ENCODE assay signal across 23 cellular contexts in genomic region chr5:96812851-96813250, GRCh38. TPM values are rescaled to one million over a fixed set of nuclear protein-coding genes. Genes with fewer than 3 reads are reported as not detected.
DNase-seq lines count a peak whose midpoint lies in the region; ATAC-seq lines count a peak whose summit lies in the region.
"Had no signal": no experiment of that assay in that cellular context is flagged by ENCODE, and none has a peak within 500 bp of the region (broad histone marks: within the 10 kb centered on the region; RNA-seq: fewer than 3 reads in every experiment).

No MANE protein-coding gene starts in this region.

- H3K27me3 ChIP-seq in naive thymus-derived CD4-positive, alpha-beta T cell (ENCODE audit: control insufficient read depth in 2 of 2, insufficient read depth in 2 of 2, low read length in 2 of 2), result no peaks in the 10 kb centered on the region
- H3K27me3 ChIP-seq: BLaER1 treated with 17β-estradiol and CSF1 and Interleukin-3, amounts not matched to agents 10 nM and 100 nM; Peyer's patch had no signal

- intact Hi-C loops in activated T-helper 1 cell treated with anti-CD3 and anti-CD28 coated beads, Interleukin-12 subunit alpha, Interleukin-12 subunit beta, Interleukin-2, Interleukin-4 antibody, amounts not matched to agents 30 ng/mL and 10 ng/mL and 1 ng/mL, durations not matched to agents 14 hours and 24 hours and 36 hours (cut with micrococcal nuclease), result no loop called here
- intact Hi-C loops in naive thymus-derived CD4-positive, alpha-beta T cell (cut with micrococcal nuclease), result loop anchor here (10.0 kb wide), 3 partner anchors 988 to 1258 kb away; partner anchors contain the start of genes ARSK (in 1 of the 2), GLRX (in 1 of the 2), RFESD (in 1 of the 2) and SKIC3 (in 1 of the 2)

- ATAC-seq in naive thymus-derived CD4-positive, alpha-beta T cell, result no peak
- no peak for ATAC-seq in GM19324 (IDR thresholded peaks at IDR 0.05; ENCODE audit: low FRiP score, unreplicated experiment)
- ATAC-seq: GM23338 had no signal

- H3K36me3 Mint-ChIP-seq in activated T-helper 1 cell treated with anti-CD3 and anti-CD28 coated beads, Interleukin-12 subunit alpha, Interleukin-12 subunit beta, Interleukin-2, Interleukin-4 antibody, amounts not matched to agents 30 ng/mL and 10 ng/mL and 1 ng/mL, durations not matched to agents 14 hours and 24 hours and 36 hours (ENCODE audit: low read depth), result no peaks in the 10 kb centered on the region
- peaks cover 0 to 4% (median 0%) of the 10 kb centered on the region in 5 donors for H3K36me3 Mint-ChIP-seq in naive thymus-derived CD4-positive, alpha-beta T cell

- peak; percentile 7 for DNase-seq in CMK (ENCODE audit: low read depth)
- DNase-seq in OCI-M2 (lab: John Stamatoyannopoulos, UW; ENCODE audit: unreplicated experiment), result peak; percentile 19
- no peak for DNase-seq in activated T-helper 1 cell treated with anti-CD3 and anti-CD28 coated beads, Interleukin-12 subunit alpha, Interleukin-12 subunit beta, Interleukin-2, Interleukin-4 antibody, amounts not matched to agents 30 ng/mL and 10 ng/mL and 1 ng/mL, durations not matched to agents 14 hours and 24 hours and 36 hours (ENCODE audit: low spot score)
- no peak for DNase-seq in naive thymus-derived CD4-positive, alpha-beta T cell
- DNase-seq in stimulated activated naive CD4-positive, alpha-beta T cell (lab: John Stamatoyannopoulos, UW), result no peak
- no peak for DNase-seq in A172 (ENCODE audit: low spot score)
- DNase-seq: Caco-2; CD4-positive, alpha-beta memory T cell; DMS79; HFFc6; KBM-7; MM.1S; NCI-H1417; NCI-H1694; NCI-H2029 treated with DMSO at 0.1 percent for 48 hours; NCI-H2227 treated with DMSO at 0.1 percent for 48 hours; NCI-H526 treated with DMSO at 0.1 percent for 48 hours; Peyer's patch; SHP77 treated with DMSO at 0.1 percent for 48 hours had no signal

- POLR2A ChIA-PET in naive thymus-derived CD4-positive, alpha-beta T cell (lab: Charles Lee), result interaction anchor here (1.0 to 3.5 kb wide), 3 partner anchors 8 to 64 kb away, joined by 4 to 34 read pairs (median 8); partner anchors contain the start of gene ERAP2

- no peaks in the 10 kb centered on the region for H3K9me3 Mint-ChIP-seq in activated T-helper 1 cell treated with anti-CD3 and anti-CD28 coated beads, Interleukin-12 subunit alpha, Interleukin-12 subunit beta, Interleukin-2, Interleukin-4 antibody, amounts not matched to agents 30 ng/mL and 10 ng/mL and 1 ng/mL, durations not matched to agents 14 hours and 24 hours and 36 hours
- H3K9me3 Mint-ChIP-seq in naive thymus-derived CD4-positive, alpha-beta T cell, result peaks cover 0 to 9% (median 0%) of the 10 kb centered on the region in 11 donors
- H3K9me3 Mint-ChIP-seq: GM23338, HFFc6 had no signal

- peak overlapping the region; percentile 25 for H3K27ac Mint-ChIP-seq in activated T-helper 1 cell treated with anti-CD3 and anti-CD28 coated beads, Interleukin-12 subunit alpha, Interleukin-12 subunit beta, Interleukin-2, Interleukin-4 antibody, amounts not matched to agents 30 ng/mL and 10 ng/mL and 1 ng/mL, durations not matched to agents 14 hours and 24 hours and 36 hours
- H3K27ac Mint-ChIP-seq in naive thymus-derived CD4-positive, alpha-beta T cell, result peak overlapping the region in 5 of 9 donors; percentile 13 to 100 (median 45)
- H3K27ac Mint-ChIP-seq: GM23338, HFFc6 had no signal

- H3K27me3 Mint-ChIP-seq in activated T-helper 1 cell treated with anti-CD3 and anti-CD28 coated beads, Interleukin-12 subunit alpha, Interleukin-12 subunit beta, Interleukin-2, Interleukin-4 antibody, amounts not matched to agents 30 ng/mL and 10 ng/mL and 1 ng/mL, durations not matched to agents 14 hours and 24 hours and 36 hours (ENCODE audit: insufficient read depth), result no peaks in the 10 kb centered on the region
- H3K27me3 Mint-ChIP-seq in naive thymus-derived CD4-positive, alpha-beta T cell, result peaks cover 0 to 2% (median 0%) of the 10 kb centered on the region in 5 donors

- CTCF ChIA-PET in naive thymus-derived CD4-positive, alpha-beta T cell (lab: Charles Lee), result interaction anchor here (1.1 to 1.2 kb wide), 3 partner anchors 8 to 350 kb away, joined by 3 to 4 read pairs (median 4); no protein-coding TSS in a partner anchor

- H3K4me1 Mint-ChIP-seq in activated T-helper 1 cell treated with anti-CD3 and anti-CD28 coated beads, Interleukin-12 subunit alpha, Interleukin-12 subunit beta, Interleukin-2, Interleukin-4 antibody, amounts not matched to agents 30 ng/mL and 10 ng/mL and 1 ng/mL, durations not matched to agents 14 hours and 24 hours and 36 hours (ENCODE audit: low read depth), result peaks cover 81% of the 10 kb centered on the region
- peaks cover 43 to 100% (median 92%) of the 10 kb centered on the region in 7 donors for H3K4me1 Mint-ChIP-seq in naive thymus-derived CD4-positive, alpha-beta T cell

- peaks cover 33 to 68% of the 10 kb centered on the region in 2 donors for H3K4me1 ChIP-seq in naive thymus-derived CD4-positive, alpha-beta T cell (ENCODE audit: control insufficient read depth in 2 of 2, insufficient read depth in 2 of 2, low read length in 2 of 2)

- H3K9me3 ChIP-seq in naive thymus-derived CD4-positive, alpha-beta T cell (ENCODE audit: control insufficient read depth in 2 of 3, low read length in 3 of 3), result no peaks in the 10 kb centered on the region
- H3K9me3 ChIP-seq: BLaER1 treated with 17β-estradiol and CSF1 and Interleukin-3, amounts not matched to agents 10 nM and 100 nM; Caco-2; HAP-1; Peyer's patch had no signal

- H3K36me3 ChIP-seq in naive thymus-derived CD4-positive, alpha-beta T cell (ENCODE audit: control insufficient read depth in 2 of 3, insufficient read depth in 3 of 3, low read length in 3 of 3), result peaks cover 0 to 3% (median 0%) of the 10 kb centered on the region in 3 experiments
- H3K36me3 ChIP-seq: BLaER1 treated with 17β-estradiol and CSF1 and Interleukin-3, amounts not matched to agents 10 nM and 100 nM; HAP-1; Peyer's patch had no signal

- no peak overlapping the region for H3K4me3 Mint-ChIP-seq in activated T-helper 1 cell treated with anti-CD3 and anti-CD28 coated beads, Interleukin-12 subunit alpha, Interleukin-12 subunit beta, Interleukin-2, Interleukin-4 antibody, amounts not matched to agents 30 ng/mL and 10 ng/mL and 1 ng/mL, durations not matched to agents 14 hours and 24 hours and 36 hours
- no peak overlapping the region for H3K4me3 Mint-ChIP-seq in naive thymus-derived CD4-positive, alpha-beta T cell
- H3K4me3 Mint-ChIP-seq: CD4-positive, alpha-beta memory T cell; GM23338; HFFc6 had no signal

- H3K4me3 ChIP-seq in naive thymus-derived CD4-positive, alpha-beta T cell (ENCODE audit: low read length), result no peak overlapping the region
- H3K4me3 ChIP-seq: BLaER1 treated with 17β-estradiol and CSF1 and Interleukin-3, amounts not matched to agents 10 nM and 100 nM; GM23338; HAP-1; Peyer's patch had no signal

- H3K27ac ChIP-seq in naive thymus-derived CD4-positive, alpha-beta T cell (ENCODE audit: low read depth, low read length), result no peak overlapping the region
- H3K27ac ChIP-seq: BLaER1 treated with 17β-estradiol and CSF1 and Interleukin-3, amounts not matched to agents 10 nM and 100 nM; Peyer's patch had no signal

RNA-seq across cellular contexts. Expression of gene ERAP1, which starts 5.1 kb away (rescaled TPM):
- total RNA-seq in activated T-helper 1 cell treated with anti-CD3 and anti-CD28 coated beads, Interleukin-12 subunit alpha, Interleukin-12 subunit beta, Interleukin-2, Interleukin-4 antibody, amounts not matched to agents 30 ng/mL and 10 ng/mL and 1 ng/mL, durations not matched to agents 14 hours and 24 hours and 36 hours, result 92.2 and 94.5 TPM in 2 replicates
- total RNA-seq in naive thymus-derived CD4-positive, alpha-beta T cell, result 100 to 1,000 TPM in 3 of 5 experiments, 10 to 100 TPM in 2; 79.0 to 184 (median 153) TPM
- polyA plus RNA-seq in naive thymus-derived CD4-positive, alpha-beta T cell, result 10 to 100 TPM; 50.4 to 72.6 TPM
- 22.0 and 24.1 TPM in 2 replicates for total RNA-seq in A172 (2014; rRNA removed; shearing (Covaris generic))

Comparison
In these comparisons a context has a peak if more than half of its experiments do, and no peak if none do; other contexts are left out.
1. DNase-seq: peak in CMK (single experiment) and OCI-M2 (single experiment); none in activated T-helper 1 cell treated with anti-CD3 and anti-CD28 coated beads, Interleukin-12 subunit alpha, Interleukin-12 subunit beta, Interleukin-2, Interleukin-4 antibody, amounts not matched to agents 30 ng/mL and 10 ng/mL and 1 ng/mL, durations not matched to agents 14 hours and 24 hours and 36 hours (single experiment), naive thymus-derived CD4-positive, alpha-beta T cell (0 of 9), stimulated activated naive CD4-positive, alpha-beta T cell (0 of 6) and A172 (single experiment).